In the genomic region with DNA sequence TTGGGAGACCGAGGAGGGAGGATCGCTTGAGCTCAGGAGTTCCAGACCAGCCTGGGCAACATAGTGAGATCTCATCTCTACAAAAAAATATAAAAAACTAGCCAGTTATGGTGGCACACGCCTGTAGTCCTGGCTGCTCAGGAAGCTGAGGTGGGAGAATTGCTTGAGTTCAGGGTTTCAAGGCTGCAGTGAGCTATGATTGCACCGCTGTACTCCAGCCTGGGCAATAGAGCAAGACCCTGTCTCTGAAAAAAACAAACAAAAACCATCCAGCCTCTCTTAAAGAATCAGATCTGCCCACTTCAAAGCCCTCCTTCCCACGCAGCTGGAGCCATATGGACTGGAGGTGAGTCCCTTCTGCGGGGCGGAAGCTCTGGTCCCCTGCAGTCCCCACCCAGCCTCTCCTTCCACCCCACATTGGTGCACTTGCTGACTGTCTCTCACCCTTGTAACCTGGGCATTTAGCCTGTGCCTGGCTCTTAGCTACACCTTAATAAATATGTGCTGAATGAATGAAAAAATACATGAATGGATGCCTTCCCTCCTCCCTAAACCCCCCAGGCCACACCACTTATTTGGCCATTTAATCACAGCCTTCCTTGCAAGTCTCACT, we compare ENCODE assay signal across 12 cellular contexts. TPM values are rescaled to one million over a fixed set of nuclear protein-coding genes. Genes with fewer than 3 reads are reported as not detected.
DNase-seq lines count a peak whose midpoint lies in the region; ATAC-seq and TF ChIP-seq lines count a peak whose summit lies in the region.
"Had no signal": no experiment of that assay in that cellular context is flagged by ENCODE, and none has a peak within 500 bp of the region (broad histone marks: within the 10 kb centered on the region; RNA-seq: fewer than 3 reads in every experiment).

No MANE protein-coding gene starts in this region.

- H3K27me3 ChIP-seq in A673 (replicated peaks; ENCODE audit: insufficient read depth, low read depth, low read length, poor library complexity), result no peaks in the 10 kb centered on the region
- H3K27me3 ChIP-seq in PC-3 (ENCODE audit: low read length), result no peaks in the 10 kb centered on the region
- no peaks in the 10 kb centered on the region for H3K27me3 ChIP-seq in endodermal cell (ENCODE audit: control insufficient read depth, insufficient read depth, low read length, poor library complexity, severe bottlenecking)
- H3K27me3 ChIP-seq in parathyroid adenoma (ENCODE audit: control insufficient read depth, insufficient read depth, low read length), result no peaks in the 10 kb centered on the region
- H3K27me3 ChIP-seq: neutrophil had no signal

- no peaks in the 10 kb centered on the region for H3K9me3 Mint-ChIP-seq in endodermal cell
- H3K9me3 Mint-ChIP-seq in activated naive CD8-positive, alpha-beta T cell treated with anti-CD3 and anti-CD28 coated beads for 36 hours, result no peaks in the 10 kb centered on the region
- H3K9me3 Mint-ChIP-seq: activated naive CD8-positive, alpha-beta T cell treated with anti-CD3 and anti-CD28 coated beads, Interleukin-2, amount 10 ng/mL, durations not matched to agents 7 days and 5 days had no signal

- H3K9ac ChIP-seq in PC-3 (ENCODE audit: low read length), result peak overlapping the region; percentile 26; the same call in 1 of the 2 replicates
- no peak overlapping the region for H3K9ac ChIP-seq in endodermal cell (ENCODE audit: extremely low read depth, low read length, poor library complexity, severe bottlenecking)
- no peak overlapping the region for H3K9ac ChIP-seq in parathyroid adenoma

- no peak overlapping the region for H3K27ac Mint-ChIP-seq in endodermal cell
- no peak overlapping the region for H3K27ac Mint-ChIP-seq in activated naive CD8-positive, alpha-beta T cell treated with anti-CD3 and anti-CD28 coated beads for 36 hours
- H3K27ac Mint-ChIP-seq: activated naive CD8-positive, alpha-beta T cell treated with anti-CD3 and anti-CD28 coated beads, Interleukin-2, amount 10 ng/mL, durations not matched to agents 7 days and 5 days; B cell had no signal

- no peaks in the 10 kb centered on the region for H3K36me3 Mint-ChIP-seq in endodermal cell (ENCODE audit: low read depth)
- H3K36me3 Mint-ChIP-seq in activated naive CD8-positive, alpha-beta T cell treated with anti-CD3 and anti-CD28 coated beads for 36 hours, result no peaks in the 10 kb centered on the region
- H3K36me3 Mint-ChIP-seq: activated naive CD8-positive, alpha-beta T cell treated with anti-CD3 and anti-CD28 coated beads, Interleukin-2, amount 10 ng/mL, durations not matched to agents 7 days and 5 days had no signal

- H3F3A ChIP-seq in PC-3 (ENCODE audit: low read length, unreplicated experiment), result no peaks in the 10 kb centered on the region

- H3K4me2 ChIP-seq in PC-3 (ENCODE audit: low read length), result peak overlapping the region; percentile 67
- H3K4me2 ChIP-seq in parathyroid adenoma (ENCODE audit: low read length), result no peak overlapping the region

- H3K4me3 Mint-ChIP-seq in endodermal cell, result no peak overlapping the region
- H3K4me3 Mint-ChIP-seq in activated naive CD8-positive, alpha-beta T cell treated with anti-CD3 and anti-CD28 coated beads for 36 hours, result no peak overlapping the region
- H3K4me3 Mint-ChIP-seq: activated naive CD8-positive, alpha-beta T cell treated with anti-CD3 and anti-CD28 coated beads, Interleukin-2, amount 10 ng/mL, durations not matched to agents 7 days and 5 days; B cell had no signal

- H3K27me3 Mint-ChIP-seq in endodermal cell (ENCODE audit: insufficient read depth), result peaks cover 2% of the 10 kb centered on the region
- no peaks in the 10 kb centered on the region for H3K27me3 Mint-ChIP-seq in activated naive CD8-positive, alpha-beta T cell treated with anti-CD3 and anti-CD28 coated beads for 36 hours

- intact Hi-C loops in A673 (cut with micrococcal nuclease; ENCODE audit: unreplicated experiment) (no loop called here), PC-3 (cut with micrococcal nuclease) (no loop called here)

- H3K27ac ChIP-seq in A673 (ENCODE audit: low read depth, low read length, poor library complexity, severe bottlenecking), result peak overlapping the region; percentile 66
- H3K27ac ChIP-seq in PC-3 (ENCODE audit: low read length), result peak overlapping the region; percentile 72
- H3K27ac ChIP-seq in endodermal cell (ENCODE audit: low read depth, low read length), result peak overlapping the region; percentile 30
- H3K27ac ChIP-seq in parathyroid adenoma, result peak overlapping the region; percentile 11
- H3K27ac ChIP-seq: neutrophil had no signal

- no peak for TF ChIP-seq CTCF in A673 (conservative IDR thresholded peaks at IDR 0.05; ENCODE audit: low read depth, low read length)
- TF ChIP-seq CTCF in PC-3 (conservative IDR thresholded peaks at IDR 0.05; ENCODE audit: low read depth, low read length), result no peak
- no peak for TF ChIP-seq CTCF in endodermal cell (conservative IDR thresholded peaks at IDR 0.05)
- TF ChIP-seq CTCF in parathyroid adenoma (IDR thresholded peaks at IDR 0.05), result no peak

- peaks cover 4% of the 10 kb centered on the region for H3K4me1 Mint-ChIP-seq in endodermal cell
- H3K4me1 Mint-ChIP-seq in activated naive CD8-positive, alpha-beta T cell treated with anti-CD3 and anti-CD28 coated beads for 36 hours, result peaks cover 5% of the 10 kb centered on the region
- H3K4me1 Mint-ChIP-seq: activated naive CD8-positive, alpha-beta T cell treated with anti-CD3 and anti-CD28 coated beads, Interleukin-2, amount 10 ng/mL, durations not matched to agents 7 days and 5 days; B cell had no signal

- no peak overlapping the region for H3K4me3 ChIP-seq in A673 (ENCODE audit: low read depth, low read length, poor library complexity, severe bottlenecking)
- peak overlapping the region; percentile 31; the same call in 1 of the 2 replicates for H3K4me3 ChIP-seq in PC-3 (ENCODE audit: low read length)
- H3K4me3 ChIP-seq in endodermal cell (ENCODE audit: low read length), result no peak overlapping the region
- no peak overlapping the region for H3K4me3 ChIP-seq in parathyroid adenoma (ENCODE audit: low read depth, low read length)

- H3K4me1 ChIP-seq in A673 (ENCODE audit: insufficient read depth, low read length, poor library complexity, severe bottlenecking) (peaks cover 15% of the 10 kb centered on the region), PC-3 (ENCODE audit: insufficient read depth, low read length) (peaks cover 27% of the 10 kb centered on the region), endodermal cell (ENCODE audit: control insufficient read depth, insufficient read depth, low read length) (peaks cover 4% of the 10 kb centered on the region), parathyroid adenoma (peaks cover 16% of the 10 kb centered on the region)

- 90 to 98% methylated on average over 5 to 7 of the region's 7 CpGs for WGBS in endodermal cell (ENCODE audit: insufficient coverage in 1 of 2, insufficient read length in 1 of 2), 2 experiments

- CTCF ChIA-PET in A673 (lab: Charles Lee), result no interaction called here
- CTCF ChIA-PET in PC-3 (lab: Charles Lee), result interaction anchor here (1.0 to 1.4 kb wide), 3 partner anchors 11 to 61 kb away, joined by 3 to 4 read pairs (median 4); no protein-coding TSS in a partner anchor

- H3K9me3 ChIP-seq in A673 (ENCODE audit: low read depth, low read length, poor library complexity, severe bottlenecking), result no peaks in the 10 kb centered on the region
- H3K9me3 ChIP-seq in PC-3 (ENCODE audit: low read length), result no peaks in the 10 kb centered on the region
- H3K9me3 ChIP-seq in endodermal cell (ENCODE audit: control insufficient read depth, low read length), result no peaks in the 10 kb centered on the region
- no peaks in the 10 kb centered on the region for H3K9me3 ChIP-seq in parathyroid adenoma (ENCODE audit: control insufficient read depth, low read length)
- H3K9me3 ChIP-seq: neutrophil had no signal

- no peak for DNase-seq in A673 (ENCODE audit: low spot score)
- no peak for DNase-seq in PC-3
- DNase-seq in endodermal cell, result no peak
- DNase-seq in activated naive CD4-positive, alpha-beta T cell treated with Interleukin-2 at 50 U/mL for 16 hours, result no peak
- DNase-seq in activated naive CD8-positive, alpha-beta T cell treated with anti-CD3 and anti-CD28 coated beads for 36 hours, result no peak
- no peak for DNase-seq in stimulated activated CD4-positive, alpha-beta T cell treated with anti-CD3 and anti-CD28 coated beads, Interleukin-15, amount 100 ng/mL, for 24 hours
- DNase-seq in NCI-H1436 (lab: John Stamatoyannopoulos, UW), result no peak
- DNase-seq: activated naive CD8-positive, alpha-beta T cell treated with anti-CD3 and anti-CD28 coated beads, Interleukin-2, amount 10 ng/mL, durations not matched to agents 7 days and 5 days; NCI-H446 treated with DMSO at 0.1 percent for 48 hours had no signal

- H4K20me1 ChIP-seq in PC-3 (ENCODE audit: low read length), result no peaks in the 10 kb centered on the region

- H3K36me3 ChIP-seq in A673 (ENCODE audit: insufficient read depth, low read length, poor library complexity, severe bottlenecking) (no peaks in the 10 kb centered on the region), PC-3 (ENCODE audit: low read depth, low read length) (no peaks in the 10 kb centered on the region), endodermal cell (ENCODE audit: control insufficient read depth, insufficient read depth, low read length) (no peaks in the 10 kb centered on the region), parathyroid adenoma (ENCODE audit: control insufficient read depth, insufficient read depth, low read length) (no peaks in the 10 kb centered on the region)
- H3K36me3 ChIP-seq: neutrophil had no signal

- no peak for ATAC-seq in PC-3

- POLR2A ChIA-PET in A673 (lab: Charles Lee; ENCODE audit: low non-redundant PET), result interaction anchor here (0.6 kb wide), 1 partner anchor 190 kb away, joined by 4 read pairs; no protein-coding TSS in a partner anchor
- POLR2A ChIA-PET in PC-3 (lab: Charles Lee; ENCODE audit: unreplicated experiment), result no interaction called here

- no peaks in the 10 kb centered on the region for H3K9me2 ChIP-seq in PC-3 (replicated peaks; ENCODE audit: low read length)

- peak overlapping the region; percentile 75 for H2AFZ ChIP-seq in PC-3 (ENCODE audit: low read length)
- peak overlapping the region; percentile 89 for H2AFZ ChIP-seq in parathyroid adenoma

- no TSS peak for BruUV-seq in A673 (replicated peaks; lab: Mats Ljungman, UMichigan)
- BruUV-seq in PC-3 (replicated peaks; lab: Mats Ljungman, UMichigan), result no TSS peak

- H3K79me2 ChIP-seq in PC-3 (ENCODE audit: low read length) (no peaks in the 10 kb centered on the region), parathyroid adenoma (no peaks in the 10 kb centered on the region)

RNA-seq across cellular contexts. Expression of gene PARD6B, which starts 7.2 kb away (rescaled TPM):
- total RNA-seq in A673 (2021) (24.7 and 28.1 TPM in 2 replicates), PC-3 (2014; rRNA removed) (3.7 and 4.3 TPM in 2 replicates), endodermal cell (10 to 100 TPM; 29.0 to 36.7 TPM)
- 5.8 TPM for polyA plus RNA-seq in endodermal cell (2013, experiment 1 of 2)
- polyA plus RNA-seq in endodermal cell (2013, experiment 2 of 2), result 7.0 TPM
- total RNA-seq in activated naive CD8-positive, alpha-beta T cell treated with anti-CD3 and anti-CD28 coated beads for 36 hours, result 1 to 10 TPM; 3.9 to 4.1 TPM

RNA-seq across cellular contexts. Expression of gene RIPOR3, which starts 32.9 kb away (rescaled TPM):
- total RNA-seq in A673 (2021) (19.1 and 21.6 TPM in 2 replicates), PC-3 (2014; rRNA removed) (0.04 TPM in 1 of 2 replicates, not detected in the other), endodermal cell (1 to 10 TPM in 1 of 2 donors, under 1 TPM in 1; 0.46 to 1.4 TPM)
- polyA plus RNA-seq in endodermal cell (2013, experiment 1 of 2), result 0.96 TPM
- polyA plus RNA-seq in endodermal cell (2013, experiment 2 of 2), result 0.25 TPM
- total RNA-seq in activated naive CD8-positive, alpha-beta T cell treated with anti-CD3 and anti-CD28 coated beads for 36 hours, result not detected
- total RNA-seq: activated naive CD8-positive, alpha-beta T cell treated with anti-CD3 and anti-CD28 coated beads, Interleukin-2, amount 10 ng/mL, durations not matched to agents 7 days and 5 days had no signal

Comparison
In these comparisons a context has a peak if more than half of its experiments do, and no peak if none do; other contexts are left out.
1. H3K27ac ChIP-seq: peak in every context shown above with its lines; median percentile 72 in PC-3; 66 in A673; 30 in endodermal cell; 11 in parathyroid adenoma.